1 cellular context compared by ENCODE assay signal in genomic region chr4:8533274-8533865, GRCh38.
TF ChIP-seq lines count a peak whose summit lies in the region.

No MANE protein-coding gene starts in this region.

TF ChIP-seq in HCT116, 20 proteins besides CTCF, POLR2A, EP300 and RAD21 (continued from another document):
- TF ChIP-seq JUND (IDR thresholded peaks at IDR 0.05) (no peak), REST (IDR thresholded peaks at IDR 0.05; ENCODE audit: low read depth) (no peak), EZH2 (IDR thresholded peaks at IDR 0.05) (no peak), SP1 (IDR thresholded peaks at IDR 0.05; ENCODE audit: low read depth) (no peak), EZH2phosphoT487 (IDR thresholded peaks at IDR 0.05; ENCODE audit: borderline replicate concordance) (no peak), POLR2AphosphoS5 (IDR thresholded peaks at IDR 0.05; ENCODE audit: low read depth, low read length) (no peak)
